Comparison of ENCODE assay signal across 22 cellular contexts in genomic region chr13:39604736-39605135, GRCh38.
"Had no signal": no experiment of that assay in that cellular context is flagged by ENCODE, and none has a peak within 500 bp of the region (broad histone marks: within the 10 kb centered on the region; RNA-seq: fewer than 3 reads in every experiment).

No MANE protein-coding gene starts in this region.

- H3K27me3 ChIP-seq: ascending aorta, breast epithelium had no signal

- H3K4me3 ChIP-seq: ascending aorta had no signal

- ATAC-seq: activated CD8-positive, alpha-beta T cell treated with anti-CD3 and anti-CD28 coated beads for 36 hours had no signal

- H3K9me3 Mint-ChIP-seq: activated CD4-positive, alpha-beta T cell treated with anti-CD3 and anti-CD28 coated beads, Interleukin-2, amount 10 ng/mL, durations not matched to agents 24 days and 14 days; activated CD8-positive, alpha-beta T cell treated with anti-CD3 and anti-CD28 coated beads for 36 hours; activated naive CD8-positive, alpha-beta T cell treated with anti-CD3 and anti-CD28 coated beads for 36 hours; activated T-helper 2 cell treated with anti-CD3 and anti-CD28 coated beads, Interferon-gamma antibody, Interleukin-2, Interleukin-4, amounts not matched to agents 10 μg/mL and 5 μg/mL and 100 μg/mL, durations not matched to agents 14 hours and 24 hours and 36 hours; T-helper 2 cell treated with Interferon-gamma antibody and Interleukin-4, amounts not matched to agents 5 μg/mL and 100 μg/mL, for 36 hours had no signal

- H3K27ac Mint-ChIP-seq: activated CD4-positive, alpha-beta T cell treated with anti-CD3 and anti-CD28 coated beads, Interleukin-2, amount 10 ng/mL, durations not matched to agents 24 days and 14 days; activated CD8-positive, alpha-beta T cell treated with anti-CD3 and anti-CD28 coated beads for 36 hours; activated naive CD8-positive, alpha-beta T cell treated with anti-CD3 and anti-CD28 coated beads for 36 hours; activated T-helper 2 cell treated with anti-CD3 and anti-CD28 coated beads, Interferon-gamma antibody, Interleukin-2, Interleukin-4, amounts not matched to agents 10 μg/mL and 5 μg/mL and 100 μg/mL, durations not matched to agents 14 hours and 24 hours and 36 hours; T-helper 2 cell treated with Interferon-gamma antibody and Interleukin-4, amounts not matched to agents 5 μg/mL and 100 μg/mL, for 36 hours had no signal

- DNase-seq: activated CD4-positive, alpha-beta T cell treated with anti-CD3 and anti-CD28 coated beads, Interleukin-2, amount 10 ng/mL, durations not matched to agents 24 days and 14 days; activated CD4-positive, alpha-beta T cell treated with anti-CD3 and anti-CD28 coated beads, Interleukin-2, amount 50 U/mL, for 4 hours; activated CD8-positive, alpha-beta T cell treated with anti-CD3 and anti-CD28 coated beads for 36 hours; activated gamma-delta T cell; activated naive CD4-positive, alpha-beta T cell treated with Interleukin-2 at 50 U/mL for 16 hours; activated naive CD8-positive, alpha-beta T cell treated with anti-CD3 and anti-CD28 coated beads for 36 hours; activated T-cell treated with anti-CD3 and anti-CD28 coated beads, Interleukin-2, amount 50 U/mL, for 1 hour; amygdala; MM.1S; NCI-H1105; NCI-H1417 treated with DMSO at 0.1 percent for 48 hours; NCI-H187 treated with DMSO at 0.1 percent for 48 hours; NCI-H2081; NCI-H345; NCI-H524 treated with DMSO at 0.1 percent for 48 hours; NK-92 treated with Interleukin-12 subunit alpha and Interleukin-12 subunit beta, amount 100 ng/mL, for 24 hours; Right ventricle myocardium superior; SW 1271 had no signal

- H3K9me3 ChIP-seq: ascending aorta, breast epithelium had no signal

- H3K4me1 ChIP-seq: ascending aorta, breast epithelium had no signal

- H3K36me3 Mint-ChIP-seq: activated naive CD8-positive, alpha-beta T cell treated with anti-CD3 and anti-CD28 coated beads for 36 hours had no signal

- H3K4me3 Mint-ChIP-seq: activated CD4-positive, alpha-beta T cell treated with anti-CD3 and anti-CD28 coated beads, Interleukin-2, amount 10 ng/mL, durations not matched to agents 24 days and 14 days; activated CD8-positive, alpha-beta T cell treated with anti-CD3 and anti-CD28 coated beads for 36 hours; activated naive CD8-positive, alpha-beta T cell treated with anti-CD3 and anti-CD28 coated beads for 36 hours; T-helper 2 cell treated with Interferon-gamma antibody and Interleukin-4, amounts not matched to agents 5 μg/mL and 100 μg/mL, for 36 hours had no signal

- H3K36me3 ChIP-seq: ascending aorta, breast epithelium had no signal
